8 cellular contexts compared by ENCODE assay signal in the genomic region with DNA sequence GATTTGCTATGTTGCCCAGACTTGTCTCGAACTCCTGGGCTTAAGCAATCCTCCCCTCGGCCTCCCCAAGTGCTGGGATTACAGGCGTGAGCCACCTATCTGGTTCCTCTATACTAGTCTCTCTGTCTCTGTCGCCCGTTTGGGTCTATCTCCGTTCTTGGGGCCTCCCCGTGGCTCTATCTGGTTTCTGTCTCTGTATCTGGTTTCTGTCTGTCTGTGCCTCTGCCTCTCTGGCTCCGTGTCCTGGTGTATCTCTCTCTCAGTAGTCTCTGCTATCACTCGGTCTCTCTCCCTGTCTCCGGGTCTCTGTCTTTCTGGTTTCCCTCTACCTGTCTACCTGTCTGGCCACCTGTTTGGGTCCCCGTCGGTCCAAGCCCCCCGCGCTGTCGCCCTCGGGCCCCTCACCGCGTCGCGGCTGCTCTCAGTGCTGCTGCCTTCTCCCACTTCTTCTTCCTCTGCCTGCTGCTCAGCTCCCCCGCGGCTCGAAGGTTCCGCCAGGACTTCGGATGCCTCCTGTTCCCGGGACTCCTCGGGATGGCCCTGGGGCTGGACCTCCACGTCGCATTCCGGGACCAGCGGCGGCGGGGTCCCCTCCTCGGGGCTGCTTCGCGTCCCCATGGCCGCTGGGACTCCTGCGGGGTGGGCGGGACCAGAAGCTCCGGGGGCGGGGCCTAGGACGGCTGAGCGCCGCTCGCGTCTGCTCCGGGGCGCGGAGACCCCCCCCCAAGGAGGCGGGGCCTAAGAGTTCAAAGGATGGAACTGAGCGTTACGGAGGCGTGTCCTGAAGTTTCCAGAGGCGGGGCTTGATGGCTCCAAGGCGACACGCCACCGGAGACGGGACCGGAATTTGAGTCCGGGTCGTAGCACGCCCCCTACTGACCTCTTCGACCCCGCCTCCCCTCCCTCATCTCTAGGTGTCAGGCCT. TPM values are rescaled to one million over a fixed set of nuclear protein-coding genes. Genes with fewer than 3 reads are reported as not detected.
DNase-seq lines count a peak whose midpoint lies in the region; ATAC-seq and FAIRE-seq lines count a peak whose summit lies in the region.

No MANE protein-coding gene starts in this region.

- intact Hi-C loops in activated T-helper 1 cell treated with anti-CD3 and anti-CD28 coated beads, Interleukin-12 subunit alpha, Interleukin-12 subunit beta, Interleukin-2, Interleukin-4 antibody, amounts not matched to agents 30 ng/mL and 10 ng/mL and 1 ng/mL, durations not matched to agents 14 hours and 24 hours and 36 hours (cut with micrococcal nuclease) = loop anchor here (1.0 kb wide), 9 partner anchors 16 to 165 kb away; partner anchors contain the start of genes IRGQ, ZNF428, ZNF575 and ZNF576

- peaks cover 18% of the 10 kb centered on the region for H3K4me1 Mint-ChIP-seq in activated T-helper 1 cell treated with anti-CD3 and anti-CD28 coated beads, Interleukin-12 subunit alpha, Interleukin-12 subunit beta, Interleukin-2, Interleukin-4 antibody, amounts not matched to agents 30 ng/mL and 10 ng/mL and 1 ng/mL, durations not matched to agents 14 hours and 24 hours and 36 hours (ENCODE audit: low read depth)
- peaks cover 22 to 24% of the 10 kb centered on the region in 2 donors for H3K4me1 Mint-ChIP-seq in natural killer cell treated with Interleukin-12 subunit alpha and Interleukin-12 subunit beta and Interleukin-15 and Interleukin-18, amount 100 ng/mL, for 72 hours (ENCODE audit: low read depth in 2 of 2)

- peak; percentile 85 for ATAC-seq in GM21717 (IDR thresholded peaks at IDR 0.05; ENCODE audit: unreplicated experiment)
- peak; percentile 98 to 99 for ATAC-seq in natural killer cell treated with Interleukin-12 subunit alpha and Interleukin-12 subunit beta and Interleukin-15 and Interleukin-18, amount 100 ng/mL, for 72 hours

- peaks cover 21% of the 10 kb centered on the region for H3K36me3 Mint-ChIP-seq in activated T-helper 1 cell treated with anti-CD3 and anti-CD28 coated beads, Interleukin-12 subunit alpha, Interleukin-12 subunit beta, Interleukin-2, Interleukin-4 antibody, amounts not matched to agents 30 ng/mL and 10 ng/mL and 1 ng/mL, durations not matched to agents 14 hours and 24 hours and 36 hours (ENCODE audit: low read depth)
- H3K36me3 Mint-ChIP-seq in natural killer cell treated with Interleukin-12 subunit alpha and Interleukin-12 subunit beta and Interleukin-15 and Interleukin-18, amount 100 ng/mL, for 72 hours = peaks cover 1% of the 10 kb centered on the region

- in situ Hi-C loops in KBM-7 (cut with MboI; ENCODE audit: low pct_unique_long_range_greater_than_20kb, low sequenced_read_pairs) = no loop called here

- no peak for FAIRE-seq in RCC 7860 (lab: Jason Lieb, UNC)

- no peaks in the 10 kb centered on the region for H3K27me3 Mint-ChIP-seq in activated T-helper 1 cell treated with anti-CD3 and anti-CD28 coated beads, Interleukin-12 subunit alpha, Interleukin-12 subunit beta, Interleukin-2, Interleukin-4 antibody, amounts not matched to agents 30 ng/mL and 10 ng/mL and 1 ng/mL, durations not matched to agents 14 hours and 24 hours and 36 hours (ENCODE audit: insufficient read depth)
- H3K27me3 Mint-ChIP-seq in natural killer cell treated with Interleukin-12 subunit alpha and Interleukin-12 subunit beta and Interleukin-15 and Interleukin-18, amount 100 ng/mL, for 72 hours = no peaks in the 10 kb centered on the region

- H3K4me3 Mint-ChIP-seq in activated T-helper 1 cell treated with anti-CD3 and anti-CD28 coated beads, Interleukin-12 subunit alpha, Interleukin-12 subunit beta, Interleukin-2, Interleukin-4 antibody, amounts not matched to agents 30 ng/mL and 10 ng/mL and 1 ng/mL, durations not matched to agents 14 hours and 24 hours and 36 hours = peak overlapping the region; percentile 88
- H3K4me3 Mint-ChIP-seq in natural killer cell treated with Interleukin-12 subunit alpha and Interleukin-12 subunit beta and Interleukin-15 and Interleukin-18, amount 100 ng/mL, for 72 hours = peak overlapping the region; percentile 94

- DNase-seq in DMS79 (lab: John Stamatoyannopoulos, UW) (peak; percentile 60), KBM-7 (peak; percentile 92), RCC 7860 (ENCODE audit: low spot score) (peak; percentile 68), fibroblast of peridontal ligament (ENCODE audit: extremely low read depth) (peak; percentile 83)
- peak; percentile 98 for DNase-seq in activated T-helper 1 cell treated with anti-CD3 and anti-CD28 coated beads, Interleukin-12 subunit alpha, Interleukin-12 subunit beta, Interleukin-2, Interleukin-4 antibody, amounts not matched to agents 30 ng/mL and 10 ng/mL and 1 ng/mL, durations not matched to agents 14 hours and 24 hours and 36 hours (ENCODE audit: low spot score)
- DNase-seq in natural killer cell treated with Interleukin-12 subunit alpha and Interleukin-12 subunit beta and Interleukin-15 and Interleukin-18, amount 100 ng/mL, for 72 hours (ENCODE audit: low spot score) = peak; percentile 97
- DNase-seq in stimulated activated naive CD4-positive, alpha-beta T cell treated with Interleukin-2 at 50 U/mL for 16 hours (lab: John Stamatoyannopoulos, UW) = peak; percentile 98

- peak overlapping the region; percentile 82 for H3K27ac Mint-ChIP-seq in activated T-helper 1 cell treated with anti-CD3 and anti-CD28 coated beads, Interleukin-12 subunit alpha, Interleukin-12 subunit beta, Interleukin-2, Interleukin-4 antibody, amounts not matched to agents 30 ng/mL and 10 ng/mL and 1 ng/mL, durations not matched to agents 14 hours and 24 hours and 36 hours
- H3K27ac Mint-ChIP-seq in natural killer cell treated with Interleukin-12 subunit alpha and Interleukin-12 subunit beta and Interleukin-15 and Interleukin-18, amount 100 ng/mL, for 72 hours = peak overlapping the region; percentile 84 to 87

- no peaks in the 10 kb centered on the region for H3K9me3 Mint-ChIP-seq in activated T-helper 1 cell treated with anti-CD3 and anti-CD28 coated beads, Interleukin-12 subunit alpha, Interleukin-12 subunit beta, Interleukin-2, Interleukin-4 antibody, amounts not matched to agents 30 ng/mL and 10 ng/mL and 1 ng/mL, durations not matched to agents 14 hours and 24 hours and 36 hours
- H3K9me3 Mint-ChIP-seq in natural killer cell treated with Interleukin-12 subunit alpha and Interleukin-12 subunit beta and Interleukin-15 and Interleukin-18, amount 100 ng/mL, for 72 hours = no peaks in the 10 kb centered on the region

RNA-seq across cellular contexts. Expression of gene PHLDB3, which starts 0.8 kb away (rescaled TPM):
- 26.8 and 28.7 TPM in 2 replicates for total RNA-seq in activated T-helper 1 cell treated with anti-CD3 and anti-CD28 coated beads, Interleukin-12 subunit alpha, Interleukin-12 subunit beta, Interleukin-2, Interleukin-4 antibody, amounts not matched to agents 30 ng/mL and 10 ng/mL and 1 ng/mL, durations not matched to agents 14 hours and 24 hours and 36 hours
- 10 to 100 TPM; 10.5 to 18.7 TPM for total RNA-seq in natural killer cell treated with Interleukin-12 subunit alpha and Interleukin-12 subunit beta and Interleukin-15 and Interleukin-18, amount 100 ng/mL, for 72 hours

RNA-seq across cellular contexts. Expression of gene ETHE1, which starts 23.2 kb away (rescaled TPM):
- 55.1 and 55.4 TPM in 2 replicates for total RNA-seq in activated T-helper 1 cell treated with anti-CD3 and anti-CD28 coated beads, Interleukin-12 subunit alpha, Interleukin-12 subunit beta, Interleukin-2, Interleukin-4 antibody, amounts not matched to agents 30 ng/mL and 10 ng/mL and 1 ng/mL, durations not matched to agents 14 hours and 24 hours and 36 hours
- 10 to 100 TPM; 41.7 to 70.4 TPM for total RNA-seq in natural killer cell treated with Interleukin-12 subunit alpha and Interleukin-12 subunit beta and Interleukin-15 and Interleukin-18, amount 100 ng/mL, for 72 hours

RNA-seq across cellular contexts. Expression of gene ZNF575, which starts 29.2 kb away (rescaled TPM):
- 1.4 and 2.6 TPM in 2 replicates for total RNA-seq in activated T-helper 1 cell treated with anti-CD3 and anti-CD28 coated beads, Interleukin-12 subunit alpha, Interleukin-12 subunit beta, Interleukin-2, Interleukin-4 antibody, amounts not matched to agents 30 ng/mL and 10 ng/mL and 1 ng/mL, durations not matched to agents 14 hours and 24 hours and 36 hours
- total RNA-seq in natural killer cell treated with Interleukin-12 subunit alpha and Interleukin-12 subunit beta and Interleukin-15 and Interleukin-18, amount 100 ng/mL, for 72 hours = 1 to 10 TPM; 1.4 to 1.9 TPM

RNA-seq across cellular contexts. Expression of gene LYPD3, which starts 38.4 kb away (rescaled TPM):
- total RNA-seq in activated T-helper 1 cell treated with anti-CD3 and anti-CD28 coated beads, Interleukin-12 subunit alpha, Interleukin-12 subunit beta, Interleukin-2, Interleukin-4 antibody, amounts not matched to agents 30 ng/mL and 10 ng/mL and 1 ng/mL, durations not matched to agents 14 hours and 24 hours and 36 hours = 4.1 and 5.3 TPM in 2 replicates
- not detected for total RNA-seq in natural killer cell treated with Interleukin-12 subunit alpha and Interleukin-12 subunit beta and Interleukin-15 and Interleukin-18, amount 100 ng/mL, for 72 hours

Comparison
In these comparisons a context has a peak if more than half of its experiments do, and no peak if none do; other contexts are left out.
1. Peak in every context shown above with its lines: DNase-seq and ATAC-seq.